8 cellular contexts compared by ENCODE assay signal in the genomic region with DNA sequence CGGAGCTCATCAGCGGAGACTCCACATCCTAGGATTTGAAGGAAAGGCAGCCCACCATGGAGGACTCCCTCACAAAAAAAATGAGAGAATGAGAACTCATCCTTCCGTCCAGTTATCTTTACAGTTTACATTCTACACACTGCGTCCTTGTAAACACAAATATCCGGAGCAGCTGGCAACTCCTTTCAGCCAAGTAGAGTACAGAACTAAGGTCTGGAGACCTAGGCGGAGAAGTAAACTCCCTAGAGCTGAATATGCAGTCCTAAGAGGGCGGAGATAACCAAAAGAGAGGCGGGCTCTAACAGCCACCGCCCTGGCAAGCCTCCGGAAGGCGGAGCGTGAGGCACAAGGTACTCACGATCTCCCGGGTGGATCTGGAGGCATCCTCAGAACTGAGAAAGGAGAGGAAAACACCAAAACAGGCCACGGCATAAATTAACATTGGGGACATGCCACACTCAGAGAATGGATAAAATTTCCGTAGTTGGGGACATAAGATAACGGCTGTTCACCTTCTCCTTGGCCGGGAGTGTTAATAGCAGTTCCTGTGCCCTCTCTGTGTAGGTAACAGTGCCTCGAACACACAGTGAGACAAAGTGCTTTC. TPM values are rescaled to one million over a fixed set of nuclear protein-coding genes. Genes with fewer than 3 reads are reported as not detected.
A peak's percentile ranks its signal among the peaks of the same experiment; 100 is the strongest.
DNase-seq lines count a peak whose midpoint lies in the region; ATAC-seq and TF ChIP-seq lines count a peak whose summit lies in the region.

No MANE protein-coding gene starts in this region.

- H3K36me3 ChIP-seq in neural cell (ENCODE audit: insufficient read depth, low read length) (no peaks in the 10 kb centered on the region), stomach (peaks cover 0 to 4% (median under 1%) of the 10 kb centered on the region in 4 donors)

- intact Hi-C loops in stomach (cut with DNase I; ENCODE audit: low total_unique reads): no loop called here

- no peak for TF ChIP-seq RAD21 in neural cell (conservative IDR thresholded peaks at IDR 0.05)

- no peaks in the 10 kb centered on the region for H3K9me2 ChIP-seq in neural cell (ENCODE audit: insufficient read depth, low read length)

- H3K79me2 ChIP-seq in neural cell (replicated peaks; ENCODE audit: insufficient read depth, low read length): peaks cover 25% of the 10 kb centered on the region

- no peaks in the 10 kb centered on the region for H3F3A ChIP-seq in neural cell (ENCODE audit: insufficient read depth, low read length, poor library complexity, severe bottlenecking)

- peak overlapping the region; percentile 22 for H2AFZ ChIP-seq in neural cell (ENCODE audit: low read depth, low read length)

- H3K4me2 ChIP-seq in neural cell (ENCODE audit: low read length): peak overlapping the region; percentile 97

- no peaks in the 10 kb centered on the region for H3K27me3 ChIP-seq in neural cell (ENCODE audit: insufficient read depth, low read depth, low read length)
- no peaks in the 10 kb centered on the region for H3K27me3 ChIP-seq in stomach

- peaks cover 27 to 54% (median 43%) of the 10 kb centered on the region in 4 donors for H3K4me1 ChIP-seq in stomach

- TF ChIP-seq EP300 in neural cell (conservative IDR thresholded peaks at IDR 0.05; ENCODE audit: poor library complexity, severe bottlenecking) (no peak), stomach (IDR thresholded peaks at IDR 0.05) (no peak)

- TF ChIP-seq CTCF in fibroblast of the aortic adventitia (IDR thresholded peaks at IDR 0.05; ENCODE audit: insufficient read depth, low read length) (no peak), neural cell (IDR thresholded peaks at IDR 0.05; ENCODE audit: poor library complexity, severe bottlenecking) (no peak), stomach (IDR thresholded peaks at IDR 0.05) (no peak)

- H3K27ac ChIP-seq in neural cell (ENCODE audit: low read length) (peak overlapping the region; percentile 91), stomach (peak overlapping the region; percentile 94 to 100 (median 98))

- H3K9me3 ChIP-seq in neural cell (ENCODE audit: low read length) (no peaks in the 10 kb centered on the region), stomach (no peaks in the 10 kb centered on the region)

- H3K4me3 ChIP-seq in fibroblast of the aortic adventitia (ENCODE audit: low read depth, low read length): peak overlapping the region; percentile 77
- peak overlapping the region; percentile 97 for H3K4me3 ChIP-seq in neural cell (ENCODE audit: low read length)
- peak overlapping the region; percentile 56 to 84 (median 74) for H3K4me3 ChIP-seq in stomach

- TF ChIP-seq POLR2A in Raji (IDR thresholded peaks at IDR 0.05; ENCODE audit: insufficient read depth, low read depth, low read length): peak; percentile 86
- TF ChIP-seq POLR2A in stomach (IDR thresholded peaks at IDR 0.05): no peak

- H3K9ac ChIP-seq in neural cell (ENCODE audit: low read length): peak overlapping the region; percentile 67

- ATAC-seq in HG02759 (IDR thresholded peaks at IDR 0.05; ENCODE audit: unreplicated experiment): no peak

- DNase-seq in D341Med (ENCODE audit: low spot score): peak; percentile 46
- DNase-seq in Kasumi-1 (lab: John Stamatoyannopoulos, UW): peak; percentile 77 to 84
- peak; percentile 76 for DNase-seq in activated effector memory CD4-positive, alpha-beta T cell treated with Interleukin-2 at 50 U/mL for 16 hours
- peak; percentile 81 for DNase-seq in fibroblast of the aortic adventitia (ENCODE audit: low read depth)
- DNase-seq in stomach: peak; percentile 90

- WGBS in stomach, 5 donors: 0 to 1% (median 0%) methylated on average over 19 of the region's 19 CpGs

- H4K20me1 ChIP-seq in neural cell (ENCODE audit: insufficient read depth): no peaks in the 10 kb centered on the region

TF ChIP-seq in neural cell, 6 proteins besides CTCF, POLR2A, EP300 and RAD21:
- no peak for TF ChIP-seq POLR2AphosphoS5 (IDR thresholded peaks at IDR 0.05)
- TF ChIP-seq EZH2 (IDR thresholded peaks at IDR 0.05; ENCODE audit: borderline replicate concordance, insufficient read depth, low read length, poor library complexity, severe bottlenecking): no peak
- TF ChIP-seq TAF1 (IDR thresholded peaks at IDR 0.05; ENCODE audit: low read depth): no peak
- TF ChIP-seq MXI1 (conservative IDR thresholded peaks at IDR 0.05; ENCODE audit: poor library complexity, severe bottlenecking): no peak
- TF ChIP-seq, protein P1, sequence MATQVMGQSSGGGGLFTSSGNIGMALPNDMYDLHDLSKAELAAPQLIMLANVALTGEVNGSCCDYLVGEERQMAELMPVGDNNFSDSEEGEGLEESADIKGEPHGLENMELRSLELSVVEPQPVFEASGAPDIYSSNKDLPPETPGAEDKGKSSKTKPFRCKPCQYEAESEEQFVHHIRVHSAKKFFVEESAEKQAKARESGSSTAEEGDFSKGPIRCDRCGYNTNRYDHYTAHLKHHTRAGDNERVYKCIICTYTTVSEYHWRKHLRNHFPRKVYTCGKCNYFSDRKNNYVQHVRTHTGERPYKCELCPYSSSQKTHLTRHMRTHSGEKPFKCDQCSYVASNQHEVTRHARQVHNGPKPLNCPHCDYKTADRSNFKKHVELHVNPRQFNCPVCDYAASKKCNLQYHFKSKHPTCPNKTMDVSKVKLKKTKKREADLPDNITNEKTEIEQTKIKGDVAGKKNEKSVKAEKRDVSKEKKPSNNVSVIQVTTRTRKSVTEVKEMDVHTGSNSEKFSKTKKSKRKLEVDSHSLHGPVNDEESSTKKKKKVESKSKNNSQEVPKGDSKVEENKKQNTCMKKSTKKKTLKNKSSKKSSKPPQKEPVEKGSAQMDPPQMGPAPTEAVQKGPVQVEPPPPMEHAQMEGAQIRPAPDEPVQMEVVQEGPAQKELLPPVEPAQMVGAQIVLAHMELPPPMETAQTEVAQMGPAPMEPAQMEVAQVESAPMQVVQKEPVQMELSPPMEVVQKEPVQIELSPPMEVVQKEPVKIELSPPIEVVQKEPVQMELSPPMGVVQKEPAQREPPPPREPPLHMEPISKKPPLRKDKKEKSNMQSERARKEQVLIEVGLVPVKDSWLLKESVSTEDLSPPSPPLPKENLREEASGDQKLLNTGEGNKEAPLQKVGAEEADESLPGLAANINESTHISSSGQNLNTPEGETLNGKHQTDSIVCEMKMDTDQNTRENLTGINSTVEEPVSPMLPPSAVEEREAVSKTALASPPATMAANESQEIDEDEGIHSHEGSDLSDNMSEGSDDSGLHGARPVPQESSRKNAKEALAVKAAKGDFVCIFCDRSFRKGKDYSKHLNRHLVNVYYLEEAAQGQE (IDR thresholded peaks at IDR 0.05; ENCODE audit: borderline replicate concordance): no peak
- no peak for TF ChIP-seq SMC3 (conservative IDR thresholded peaks at IDR 0.05; ENCODE audit: poor library complexity)

RNA-seq across cellular contexts. Expression of a gene that starts 1.0 kb away (rescaled TPM):
- total RNA-seq in fibroblast of the aortic adventitia (ENCODE audit: low replicate concordance) (37.3 and 52.9 TPM in 2 replicates), stomach (10 to 100 TPM; 22.0 to 61.9 (median 39.7) TPM)
- polyA plus RNA-seq in neural cell (11.5 and 13.7 TPM in 2 replicates), stomach (10 to 100 TPM in 1 of 3 donors, 1 to 10 TPM in 2; 8.4 to 10.7 (median 9.7) TPM)
- polyA minus RNA-seq in neural cell: 50.6 and 60.5 TPM in 2 replicates
